In the genomic region with DNA sequence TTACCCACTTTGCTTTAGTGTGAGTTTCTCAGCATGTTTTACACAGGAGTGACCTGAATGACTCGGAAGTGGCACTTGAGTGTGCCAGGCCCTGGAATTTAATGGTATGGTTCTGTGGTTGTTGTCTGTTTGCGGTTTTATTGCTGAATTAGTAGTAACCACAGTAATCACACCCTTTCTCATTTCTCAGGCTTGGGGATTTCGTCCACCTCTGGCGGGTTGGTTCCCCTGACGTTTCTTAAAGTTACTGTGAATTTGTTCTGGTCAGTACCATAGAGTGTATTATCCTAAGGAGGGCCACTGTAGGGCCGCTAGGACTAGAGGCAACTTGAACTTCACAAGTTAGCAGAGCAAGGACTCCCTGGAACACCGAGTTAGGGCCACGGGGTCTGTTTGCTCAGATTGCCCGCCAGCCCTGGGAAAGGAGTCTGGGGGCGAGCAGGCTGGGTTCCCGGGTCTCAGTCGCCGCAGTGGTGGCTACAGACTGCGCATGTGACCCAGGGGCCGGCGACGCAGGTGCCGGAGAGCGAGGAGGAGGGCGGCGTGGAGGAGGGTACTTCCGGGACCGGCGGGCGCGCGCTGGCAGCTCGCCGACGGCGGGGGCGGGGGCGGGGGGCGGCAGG, we compare ENCODE assay signal across 7 cellular contexts. TPM values are rescaled to one million over a fixed set of nuclear protein-coding genes. Genes with fewer than 3 reads are reported as not detected.
DNase-seq lines count a peak whose midpoint lies in the region; ATAC-seq and TF ChIP-seq lines count a peak whose summit lies in the region.

No MANE protein-coding gene starts in this region.

- H3K4me1 ChIP-seq in right atrium auricular region, result peaks cover 0 to 13% of the 10 kb centered on the region in 2 donors

- no peaks in the 10 kb centered on the region for H3K27me3 ChIP-seq in right atrium auricular region

- peak overlapping the region; percentile 92 for H3K27ac Mint-ChIP-seq in activated B cell treated with CpG ODN at 0.5 μM for 24 hours

- CTCF ChIA-PET in activated B cell treated with CpG ODN at 0.5 μM for 24 hours (lab: Charles Lee), result interaction anchor here (1.0 kb wide), 1 partner anchor 24 kb away, joined by 3 read pairs; no protein-coding TSS in a partner anchor

- H3K4me3 ChIP-seq in GM12875 (ENCODE audit: low read depth, low read length) (peak overlapping the region; percentile 73), right atrium auricular region (peak overlapping the region; percentile 45 to 58), skeletal muscle cell (ENCODE audit: low read depth, low read length) (peak overlapping the region; percentile 57)

- POLR2A ChIA-PET in activated B cell treated with CpG ODN at 0.5 μM for 24 hours (lab: Charles Lee), result interaction anchor here (0.7 to 1.9 kb wide), 8 partner anchors 23 to 405 kb away, joined by 3 to 28 read pairs (median 4); a partner anchor contains a TSS

- no peaks in the 10 kb centered on the region for H3K9me3 ChIP-seq in right atrium auricular region

- peaks cover 3% of the 10 kb centered on the region for H3K36me3 Mint-ChIP-seq in activated B cell treated with CpG ODN at 0.5 μM for 24 hours (ENCODE audit: low read depth)

- peak overlapping the region; percentile 81 to 90 for H3K27ac ChIP-seq in right atrium auricular region

- no peak for TF ChIP-seq CTCF in GM12875 (IDR thresholded peaks at IDR 0.05; ENCODE audit: borderline replicate concordance, insufficient read depth, low read depth, low read length)
- no peak for TF ChIP-seq CTCF in activated B cell treated with CpG ODN at 0.5 μM for 24 hours (IDR thresholded peaks at IDR 0.05)
- no peak for TF ChIP-seq CTCF in right atrium auricular region (IDR thresholded peaks at IDR 0.05)

- DNase-seq in activated B cell treated with CpG ODN at 0.5 μM for 24 hours (no peak), right atrium auricular region (ENCODE audit: low spot score) (peak; percentile 59), skeletal muscle cell (ENCODE audit: low read depth) (no peak), NCI-H82 (lab: John Stamatoyannopoulos, UW) (no peak)

- H3K27me3 Mint-ChIP-seq in activated B cell treated with CpG ODN at 0.5 μM for 24 hours, result peaks cover 3% of the 10 kb centered on the region

- H3K4me3 Mint-ChIP-seq in activated B cell treated with CpG ODN at 0.5 μM for 24 hours, result peak overlapping the region; percentile 94

- peak; percentile 49 for ATAC-seq in GM19468 (IDR thresholded peaks at IDR 0.05; ENCODE audit: extremely low read depth, unreplicated experiment)
- peak; percentile 62 for ATAC-seq in HG03565 (IDR thresholded peaks at IDR 0.05; ENCODE audit: unreplicated experiment)
- ATAC-seq in activated B cell treated with CpG ODN at 0.5 μM for 24 hours (ENCODE audit: low read depth), result peak; percentile 10

- intact Hi-C loops in activated B cell treated with CpG ODN at 0.5 μM for 24 hours (cut with micrococcal nuclease), result loop anchor here (1.0 to 10.0 kb wide), 6 partner anchors 27 to 1911 kb away; a partner anchor contains a TSS

- H3K36me3 ChIP-seq in right atrium auricular region, result no peaks in the 10 kb centered on the region

- no peaks in the 10 kb centered on the region for H3K9me3 Mint-ChIP-seq in activated B cell treated with CpG ODN at 0.5 μM for 24 hours

- peaks cover 24% of the 10 kb centered on the region for H3K4me1 Mint-ChIP-seq in activated B cell treated with CpG ODN at 0.5 μM for 24 hours

RNA-seq across cellular contexts. Expression of a gene that starts 0.5 kb away (rescaled TPM):
- total RNA-seq in activated B cell treated with CpG ODN at 0.5 μM for 24 hours (0.47 and 0.51 TPM in 2 replicates), right atrium auricular region (1 to 10 TPM in 1 of 2 donors, under 1 TPM in 1; 0.39 to 5.9 TPM)

RNA-seq across cellular contexts. Expression of a gene that starts 26.3 kb away (rescaled TPM):
- 39.9 and 40.7 TPM in 2 replicates for total RNA-seq in activated B cell treated with CpG ODN at 0.5 μM for 24 hours
- 100 to 1,000 TPM in 1 of 2 donors, 10 to 100 TPM in 1; 57.9 to 103 TPM for total RNA-seq in right atrium auricular region

Comparison
In these comparisons a context has a peak if more than half of its experiments do, and no peak if none do; other contexts are left out.
1. ATAC-seq: peak in every context shown above with its lines; median percentile 62 in HG03565; 49 in GM19468; 10 in activated B cell treated with CpG ODN at 0.5 μM for 24 hours.